Comparison of ENCODE assay signal across 1 cellular context in genomic region chr10:91939653-91940052, GRCh38.
TF ChIP-seq lines count a peak whose summit lies in the region.

No MANE protein-coding gene starts in this region.

TF ChIP-seq in K562, 482 proteins besides CTCF, POLR2A, EP300 and RAD21:
- TF ChIP-seq NFIX (CRISPR knock-in tag; IDR thresholded peaks at IDR 0.05; ENCODE audit: low read depth) (peak; percentile 55; the same call in 1 of the 2 replicates), CHD7 (IDR thresholded peaks at IDR 0.05; ENCODE audit: low read depth, low read length) (no peak), NFIC (IDR thresholded peaks at IDR 0.05) (peak; percentile 71), ZNF785 (CRISPR knock-in tag; IDR thresholded peaks at IDR 0.05) (no peak), CREB3 (tag; conservative IDR thresholded peaks at IDR 0.05; ENCODE audit: low read depth) (no peak), ZNF75A (CRISPR knock-in tag; IDR thresholded peaks at IDR 0.05) (no peak)
TF ChIP-seq in K562: peak in this region for 2.
